15 cellular contexts compared by ENCODE assay signal in genomic region chr13:99985243-99985874, GRCh38. TPM values are rescaled to one million over a fixed set of nuclear protein-coding genes. Genes with fewer than 3 reads are reported as not detected.
DNase-seq lines count a peak whose midpoint lies in the region; ATAC-seq and TF ChIP-seq lines count a peak whose summit lies in the region.
"Had no signal": no experiment of that assay in that cellular context is flagged by ENCODE, and none has a peak within 500 bp of the region (broad histone marks: within the 10 kb centered on the region; RNA-seq: fewer than 3 reads in every experiment).

No MANE protein-coding gene starts in this region.

- H3K9ac ChIP-seq in IMR-90 (ENCODE audit: low read depth, low read length): no peak overlapping the region
- H3K9ac ChIP-seq in mesenchymal stem cell (ENCODE audit: low read length): no peak overlapping the region

- dilution Hi-C loops in IMR-90 (cut with HindIII; ENCODE audit: low sequenced_read_pairs, unreplicated experiment): no loop called here

- H3K79me1 ChIP-seq in IMR-90 (ENCODE audit: low read depth in 1 of 2, low read length in 2 of 2): no peaks in the 10 kb centered on the region
- no peaks in the 10 kb centered on the region for H3K79me1 ChIP-seq in mesenchymal stem cell (replicated peaks; ENCODE audit: low read length, poor library complexity, severe bottlenecking)

- TF ChIP-seq RAD21 in IMR-90 (IDR thresholded peaks at IDR 0.05; ENCODE audit: low read length): no peak

- peak overlapping the region; percentile 87 to 94 (median 90) for H3K4me3 Mint-ChIP-seq in brain

- TF ChIP-seq CTCF in IMR-90 (conservative IDR thresholded peaks at IDR 0.05; ENCODE audit: low read depth, low read length): no peak
- TF ChIP-seq CTCF in brain (conservative IDR thresholded peaks at IDR 0.05): no peak

- no peak overlapping the region for H3K18ac ChIP-seq in IMR-90 (ENCODE audit: low read depth, low read length)
- H3K18ac ChIP-seq in mesenchymal stem cell (ENCODE audit: low read depth in 1 of 2, low read length in 2 of 2): no peak overlapping the region

- H3K56ac ChIP-seq in IMR-90 (ENCODE audit: extremely low read depth, insufficient read depth, low read length): no peak overlapping the region

- no peaks in the 10 kb centered on the region for H3K36me3 ChIP-seq in IMR-90 (ENCODE audit: control insufficient read depth, insufficient read depth, low read length)
- H3K36me3 ChIP-seq in mesenchymal stem cell (ENCODE audit: control insufficient read depth in 1 of 2, insufficient read depth in 2 of 2, low read depth in 1 of 2, low read length in 2 of 2): peaks cover 0 to 33% of the 10 kb centered on the region in 2 experiments
- H3K36me3 ChIP-seq: upper lobe of left lung had no signal

- H2BK20ac ChIP-seq in IMR-90 (ENCODE audit: low read depth, low read length): no peak overlapping the region

- H3K14ac ChIP-seq in IMR-90 (replicated peaks; ENCODE audit: low read depth, low read length) (no peak overlapping the region), mesenchymal stem cell (ENCODE audit: low read length in 2 of 2) (no peak overlapping the region)

- H3K27me3 ChIP-seq in IMR-90 (ENCODE audit: control insufficient read depth, insufficient read depth, low read length): peaks cover 91% of the 10 kb centered on the region
- H3K27me3 ChIP-seq in mesenchymal stem cell (ENCODE audit: control insufficient read depth in 1 of 2, insufficient read depth in 1 of 2, low read length in 2 of 2): peaks cover 0 to 82% of the 10 kb centered on the region in 2 experiments

- H2AK5ac ChIP-seq in IMR-90 (ENCODE audit: low read depth, low read length) (no peak overlapping the region), mesenchymal stem cell (ENCODE audit: low read length, severe bottlenecking) (no peak overlapping the region)

- H4K8ac ChIP-seq in IMR-90 (ENCODE audit: low read depth in 2 of 2, low read length in 2 of 2) (no peak overlapping the region), mesenchymal stem cell (ENCODE audit: low read length) (no peak overlapping the region)

- H3K27ac Mint-ChIP-seq in brain: peak overlapping the region; percentile 74 to 98 (median 97)

- H3K4me2 ChIP-seq in IMR-90 (ENCODE audit: low read depth, low read length) (no peak overlapping the region), mesenchymal stem cell (ENCODE audit: low read length, poor library complexity, severe bottlenecking) (peak overlapping the region; percentile 57)

- CTCF ChIA-PET in IMR-90 (lab: Yijun Ruan, JAX): interaction anchor here (0.7 kb wide), 1 partner anchor 250 kb away, joined by 4 read pairs; no protein-coding TSS in a partner anchor

- H3K9me3 ChIP-seq in IMR-90 (ENCODE audit: control insufficient read depth, insufficient read depth, low read length) (peaks cover 34% of the 10 kb centered on the region), mesenchymal stem cell (ENCODE audit: control insufficient read depth, low read length) (no peaks in the 10 kb centered on the region)

- ATAC-seq in IMR-90 (ENCODE audit: low read depth) (no peak), HG03025 (IDR thresholded peaks at IDR 0.05; ENCODE audit: low FRiP score, unreplicated experiment) (no peak), GM21390 (IDR thresholded peaks at IDR 0.05; ENCODE audit: unreplicated experiment) (no peak)
- ATAC-seq: left cardiac atrium had no signal

- no peaks in the 10 kb centered on the region; the same call in 1 of the 2 replicates for H3K4me1 ChIP-seq in IMR-90 (ENCODE audit: control insufficient read depth, insufficient read depth, low read length)
- H3K4me1 ChIP-seq in mesenchymal stem cell (ENCODE audit: control insufficient read depth, insufficient read depth, low read depth, low read length): peaks cover 15% of the 10 kb centered on the region

- TF ChIP-seq POLR2A in IMR-90 (IDR thresholded peaks at IDR 0.05; ENCODE audit: low read depth, low read length): no peak

- DNase-seq in NCI-H748 (lab: John Stamatoyannopoulos, UW; ENCODE audit: unreplicated experiment) (peak; percentile 62), NCI-H748 treated with DMSO at 0.1 percent for 48 hours (lab: John Stamatoyannopoulos, UW) (no peak), IMR-90 (no peak), mesenchymal stem cell (no peak), NCI-H2107 treated with DMSO at 0.1 percent for 48 hours (lab: John Stamatoyannopoulos, UW; ENCODE audit: unreplicated experiment) (no peak)
- DNase-seq: activated CD4-positive, CD25-positive, alpha-beta regulatory T cell treated with anti-CD3 and anti-CD28 coated beads, Interleukin-2, amount 50 U/mL, for 72 hours; activated gamma-delta T cell treated with Interleukin-2 at 50 U/mL for 16 hours; cortex of kidney; left cardiac atrium; nucleus accumbens; SHP77 treated with DMSO at 0.1 percent for 48 hours had no signal

- H3K23ac ChIP-seq in IMR-90 (ENCODE audit: low read depth, low read length): no peak overlapping the region
- no peak overlapping the region for H3K23ac ChIP-seq in mesenchymal stem cell (ENCODE audit: low read length in 2 of 2)

- H3K4me3 ChIP-seq in IMR-90 (ENCODE audit: insufficient read depth, low read depth, low read length) (no peak overlapping the region), mesenchymal stem cell (ENCODE audit: insufficient read depth in 1 of 2, low read depth in 1 of 2, low read length in 2 of 2) (peak overlapping the region in 1 of 2 experiments; percentile 96)
- H3K4me3 ChIP-seq: upper lobe of left lung had no signal

- peaks cover 0 to 21% (median 4%) of the 10 kb centered on the region in 5 experiments for H3K9me3 Mint-ChIP-seq in brain

- H2BK12ac ChIP-seq in mesenchymal stem cell (ENCODE audit: low read length in 2 of 2): no peak overlapping the region

- H4K5ac ChIP-seq in IMR-90 (ENCODE audit: low read depth, low read length): no peak overlapping the region

- intact Hi-C loops in IMR-90 (cut with micrococcal nuclease): loop anchor here (5.0 kb wide), 1 partner anchor 252 kb away; no protein-coding TSS in a partner anchor

- H2BK120ac ChIP-seq in IMR-90 (ENCODE audit: low read depth, low read length) (no peak overlapping the region), mesenchymal stem cell (ENCODE audit: low read depth, low read length) (no peak overlapping the region)

- H2AFZ ChIP-seq in IMR-90 (replicated peaks; ENCODE audit: low read length, poor library complexity) (peak overlapping the region; percentile 65), mesenchymal stem cell (ENCODE audit: low read depth, low read length) (no peak overlapping the region)

- H3K4me1 Mint-ChIP-seq in brain: peaks cover 38% of the 10 kb centered on the region

- WGBS in IMR-90 (ENCODE audit: extremely low coverage in 2 of 2, insufficient read length in 1 of 2), 2 experiments: 0% methylated on average over 1 of the region's 55 CpGs; no CpG with 5 or more reads in 1 of the 2 experiments
- 1% methylated on average over 16 of the region's 55 CpGs for WGBS in mesenchymal stem cell

- H4K91ac ChIP-seq in IMR-90 (ENCODE audit: insufficient read depth, low read depth, low read length): no peak overlapping the region
- H4K91ac ChIP-seq in mesenchymal stem cell (ENCODE audit: low read length): no peak overlapping the region

- POLR2A ChIA-PET in IMR-90 (lab: Charles Lee; ENCODE audit: unreplicated experiment): no interaction called here

- H3K36me3 Mint-ChIP-seq in brain: peaks cover 39% of the 10 kb centered on the region

- H3K27ac ChIP-seq in IMR-90 (ENCODE audit: insufficient read depth, low read length) (no peak overlapping the region), mesenchymal stem cell (ENCODE audit: low read length, poor library complexity, severe bottlenecking) (peak overlapping the region; percentile 95)
- H3K27ac ChIP-seq: upper lobe of left lung had no signal

- H2BK5ac ChIP-seq in IMR-90 (ENCODE audit: low read depth, low read length, poor library complexity, severe bottlenecking) (no peak overlapping the region), mesenchymal stem cell (ENCODE audit: low read depth, low read length, poor library complexity, severe bottlenecking) (no peak overlapping the region)

- no peak overlapping the region for H3K4ac ChIP-seq in IMR-90 (ENCODE audit: low read depth, low read length)
- no peak overlapping the region for H3K4ac ChIP-seq in mesenchymal stem cell (ENCODE audit: low read depth in 1 of 2, low read length in 2 of 2)

- peaks cover 75% of the 10 kb centered on the region for H3K27me3 Mint-ChIP-seq in brain

- no peaks in the 10 kb centered on the region for H3K9me1 ChIP-seq in IMR-90 (ENCODE audit: insufficient read depth, low read length)

- no peak overlapping the region for H2AK9ac ChIP-seq in IMR-90 (replicated peaks; ENCODE audit: low read depth, low read length, poor library complexity)

- H2BK15ac ChIP-seq in IMR-90 (ENCODE audit: low read depth, low read length) (no peak overlapping the region), mesenchymal stem cell (ENCODE audit: low read depth, poor library complexity, severe bottlenecking) (no peak overlapping the region)

- peaks cover 22% of the 10 kb centered on the region for H4K20me1 ChIP-seq in IMR-90 (ENCODE audit: insufficient read depth, low read length)

- in situ Hi-C loops in IMR-90 (cut with MboI; ENCODE audit: low sequenced_read_pairs): loop anchor here (10.0 kb wide), 1 partner anchor 249 kb away; no protein-coding TSS in a partner anchor

- BruUV-seq in IMR-90 (replicated peaks; lab: Mats Ljungman, UMichigan): no TSS peak

TF ChIP-seq in IMR-90, 13 proteins besides CTCF, POLR2A, EP300 and RAD21 (continues in another document):
- TF ChIP-seq ELK1 (IDR thresholded peaks at IDR 0.05; ENCODE audit: borderline replicate concordance, low read depth, low read length): no peak

RNA-seq across cellular contexts. Expression of gene ZIC2, which starts 3.8 kb away (rescaled TPM):
- not detected in 2 replicates for total RNA-seq in IMR-90 (2012; rRNA removed)
- polyA plus RNA-seq in IMR-90 (2012; rRNA removed) (not detected in 2 replicates), brain (ENCODE audit: insufficient read depth, low read depth, low replicate concordance) (300 TPM)
- not detected in 2 replicates for polyA plus RNA-seq in IMR-90 (2012; cell fraction: cytosol; rRNA removed)
- polyA plus RNA-seq in IMR-90 (2012; cell fraction: nucleus; rRNA removed; ENCODE audit: low replicate concordance): not detected in 2 replicates
- not detected for polyA plus RNA-seq in mesenchymal stem cell (2013, experiment 1 of 2)
- polyA plus RNA-seq in mesenchymal stem cell (2013, experiment 2 of 2): not detected
- total RNA-seq: left cardiac atrium had no signal

RNA-seq across cellular contexts. Expression of gene ZIC5, which starts 13.8 kb away (rescaled TPM):
- not detected in 2 replicates for total RNA-seq in IMR-90 (2012; rRNA removed)
- not detected in 2 replicates for polyA plus RNA-seq in IMR-90 (2012; rRNA removed)
- not detected in 2 replicates for polyA plus RNA-seq in IMR-90 (2012; cell fraction: cytosol; rRNA removed)
- not detected in 2 replicates for polyA plus RNA-seq in IMR-90 (2012; cell fraction: nucleus; rRNA removed; ENCODE audit: low replicate concordance)
- polyA plus RNA-seq in brain (ENCODE audit: insufficient read depth, low read depth, low replicate concordance): 49.1 TPM
- polyA plus RNA-seq in mesenchymal stem cell (2013, experiment 1 of 2): not detected
- polyA plus RNA-seq in mesenchymal stem cell (2013, experiment 2 of 2): not detected
- total RNA-seq: left cardiac atrium had no signal

Comparison
In these comparisons a context has a peak if more than half of its experiments do, and no peak if none do; other contexts are left out.
1. RNA of gene ZIC2, which starts 3.8 kb away (polyA plus RNA-seq): 300 TPM in brain (single experiment); not detected in IMR-90; every median in the first group is over 100 times any median in the second.
2. RNA of gene ZIC5, which starts 13.8 kb away (polyA plus RNA-seq): 49.1 TPM in brain (single experiment); not detected in IMR-90; every median in the first group is over 10 times any median in the second.